ENCODE assay signal across 17 cellular contexts in genomic region chr20:37413023-37413334, GRCh38.
DNase-seq lines count a peak whose midpoint lies in the region; ATAC-seq and TF ChIP-seq lines count a peak whose summit lies in the region.
"Had no signal": no experiment of that assay in that cellular context is flagged by ENCODE, and none has a peak within 500 bp of the region (broad histone marks: within the 10 kb centered on the region; RNA-seq: fewer than 3 reads in every experiment).

No MANE protein-coding gene starts in this region.

- no peaks in the 10 kb centered on the region for H3K36me3 ChIP-seq in H7 (replicated peaks; ENCODE audit: control insufficient read depth, insufficient read depth, low read length)
- H3K36me3 ChIP-seq in endodermal cell (ENCODE audit: control insufficient read depth, insufficient read depth, low read length) = no peaks in the 10 kb centered on the region
- H3K36me3 ChIP-seq in osteoblast (ENCODE audit: insufficient read depth, low read length) = no peaks in the 10 kb centered on the region
- H3K36me3 ChIP-seq in vagina = no peaks in the 10 kb centered on the region

- H3K4me2 ChIP-seq in osteoblast (ENCODE audit: insufficient read depth, low read length) = peak overlapping the region; percentile 94

- H3K27ac ChIP-seq in endodermal cell (ENCODE audit: low read depth, low read length) (peak overlapping the region; percentile 91), osteoblast (ENCODE audit: low read depth, low read length) (no peak overlapping the region), vagina (no peak overlapping the region)

- no peak overlapping the region for H3K27ac Mint-ChIP-seq in activated CD8-positive, alpha-beta memory T cell treated with anti-CD3 and anti-CD28 coated beads, Interleukin-2, amount 10 ng/mL, durations not matched to agents 7 days and 5 days
- H3K27ac Mint-ChIP-seq in endodermal cell = no peak overlapping the region
- H3K27ac Mint-ChIP-seq: T-cell had no signal

- H3K79me2 ChIP-seq in osteoblast (ENCODE audit: insufficient read depth, low read length) = no peaks in the 10 kb centered on the region

- peaks cover 3% of the 10 kb centered on the region for H4K20me1 ChIP-seq in osteoblast (ENCODE audit: insufficient read depth, low read length)

- H3K9me3 ChIP-seq in endodermal cell (ENCODE audit: control insufficient read depth, low read length) (no peaks in the 10 kb centered on the region), osteoblast (ENCODE audit: low read depth, low read length) (no peaks in the 10 kb centered on the region), vagina (no peaks in the 10 kb centered on the region)

- TF ChIP-seq CTCF in endodermal cell (conservative IDR thresholded peaks at IDR 0.05) (no peak), osteoblast (IDR thresholded peaks at IDR 0.05; ENCODE audit: extremely low read depth, low read depth, low read length) (no peak), vagina (IDR thresholded peaks at IDR 0.05) (no peak)

- intact Hi-C loops in vagina (cut with DNase I) = no loop called here

- TF ChIP-seq POLR2A in vagina (IDR thresholded peaks at IDR 0.05) = no peak

- peaks cover 18% of the 10 kb centered on the region for H3K27me3 ChIP-seq in H7 (ENCODE audit: control insufficient read depth, insufficient read depth, low read length)
- H3K27me3 ChIP-seq in endodermal cell (ENCODE audit: control insufficient read depth, insufficient read depth, low read length, poor library complexity, severe bottlenecking) = peaks cover 10% of the 10 kb centered on the region
- H3K27me3 ChIP-seq in osteoblast (ENCODE audit: insufficient read depth, low read length) = peaks cover 60% of the 10 kb centered on the region
- H3K27me3 ChIP-seq in vagina = no peaks in the 10 kb centered on the region

- no peaks in the 10 kb centered on the region for H3K36me3 Mint-ChIP-seq in activated CD8-positive, alpha-beta memory T cell treated with anti-CD3 and anti-CD28 coated beads, Interleukin-2, amount 10 ng/mL, durations not matched to agents 7 days and 5 days
- H3K36me3 Mint-ChIP-seq in endodermal cell (ENCODE audit: low read depth) = no peaks in the 10 kb centered on the region
- H3K36me3 Mint-ChIP-seq: CD8-positive, alpha-beta memory T cell; T-cell had no signal

- peak; percentile 11 for ATAC-seq in activated CD8-positive, alpha-beta memory T cell treated with anti-CD3 and anti-CD28 coated beads, Interleukin-2, amount 10 ng/mL, durations not matched to agents 7 days and 5 days
- no peak for ATAC-seq in GM21619 (IDR thresholded peaks at IDR 0.05; ENCODE audit: unreplicated experiment)
- ATAC-seq: PC-3, SK-N-SH treated with all-trans-retinoic acid at 6 μM for 48 hours had no signal

- WGBS in endodermal cell (ENCODE audit: insufficient coverage in 1 of 2, insufficient read length in 1 of 2), 2 experiments = 100% methylated on average over 1 of the region's 7 CpGs

- peaks cover 19% of the 10 kb centered on the region for H3K27me3 Mint-ChIP-seq in activated CD8-positive, alpha-beta memory T cell treated with anti-CD3 and anti-CD28 coated beads, Interleukin-2, amount 10 ng/mL, durations not matched to agents 7 days and 5 days
- H3K27me3 Mint-ChIP-seq in endodermal cell (ENCODE audit: insufficient read depth) = peaks cover 24% of the 10 kb centered on the region

- no peak overlapping the region for H3K4me3 Mint-ChIP-seq in activated CD8-positive, alpha-beta memory T cell treated with anti-CD3 and anti-CD28 coated beads, Interleukin-2, amount 10 ng/mL, durations not matched to agents 7 days and 5 days
- no peak overlapping the region for H3K4me3 Mint-ChIP-seq in endodermal cell
- H3K4me3 Mint-ChIP-seq: T-cell had no signal

- H3K4me1 Mint-ChIP-seq in activated CD8-positive, alpha-beta memory T cell treated with anti-CD3 and anti-CD28 coated beads, Interleukin-2, amount 10 ng/mL, durations not matched to agents 7 days and 5 days = peaks cover 9% of the 10 kb centered on the region
- peaks cover 5% of the 10 kb centered on the region for H3K4me1 Mint-ChIP-seq in endodermal cell

- H3K9ac ChIP-seq in endodermal cell (ENCODE audit: extremely low read depth, low read length, poor library complexity, severe bottlenecking) = no peak overlapping the region

- CTCF ChIA-PET in activated CD8-positive, alpha-beta memory T cell treated with anti-CD3 and anti-CD28 coated beads, Interleukin-2, amount 10 ng/mL, durations not matched to agents 7 days and 5 days (lab: Charles Lee) = interaction anchor here (0.7 to 1.6 kb wide), 2 partner anchors 29 to 122 kb away, joined by 3 to 5 read pairs; no protein-coding TSS in a partner anchor

- no peak for DNase-seq in activated CD8-positive, alpha-beta memory T cell treated with anti-CD3 and anti-CD28 coated beads, Interleukin-2, amount 10 ng/mL, durations not matched to agents 7 days and 5 days
- DNase-seq in activated CD8-positive, alpha-beta memory T cell treated with anti-CD3 and anti-CD28 coated beads, Interleukin-2, amount 50 U/mL, for 48 hours = no peak
- DNase-seq in H7 (peak; percentile 39), endodermal cell (no peak), osteoblast (ENCODE audit: insufficient read length, low spot score, missing footprints) (no peak), vagina (ENCODE audit: extremely low spot score in 2 of 2) (no peak), NCI-H2081 (lab: John Stamatoyannopoulos, UW) (no peak)
- DNase-seq: GOT3, KG1, NCI-H2107, NCI-H82, PC-3, SIG-M5 had no signal

- no peak overlapping the region for H3K4me3 ChIP-seq in H7 (ENCODE audit: insufficient read depth, low read depth, low read length)
- H3K4me3 ChIP-seq in endodermal cell (ENCODE audit: low read length) = no peak overlapping the region
- no peak overlapping the region for H3K4me3 ChIP-seq in osteoblast (ENCODE audit: insufficient read depth, low read length)
- no peak overlapping the region for H3K4me3 ChIP-seq in vagina

- H3K9me3 Mint-ChIP-seq in activated CD8-positive, alpha-beta memory T cell treated with anti-CD3 and anti-CD28 coated beads, Interleukin-2, amount 10 ng/mL, durations not matched to agents 7 days and 5 days (ENCODE audit: low read depth) = no peaks in the 10 kb centered on the region
- H3K9me3 Mint-ChIP-seq in endodermal cell = no peaks in the 10 kb centered on the region
- H3K9me3 Mint-ChIP-seq: T-cell had no signal

- H2AFZ ChIP-seq in osteoblast (ENCODE audit: low read length) = no peak overlapping the region

- no peaks in the 10 kb centered on the region for H3K4me1 ChIP-seq in endodermal cell (ENCODE audit: control insufficient read depth, insufficient read depth, low read length)
- H3K4me1 ChIP-seq in osteoblast (ENCODE audit: insufficient read depth, low read length) = peaks cover 10% of the 10 kb centered on the region
- peaks cover 19% of the 10 kb centered on the region for H3K4me1 ChIP-seq in vagina
